In the genomic region with DNA sequence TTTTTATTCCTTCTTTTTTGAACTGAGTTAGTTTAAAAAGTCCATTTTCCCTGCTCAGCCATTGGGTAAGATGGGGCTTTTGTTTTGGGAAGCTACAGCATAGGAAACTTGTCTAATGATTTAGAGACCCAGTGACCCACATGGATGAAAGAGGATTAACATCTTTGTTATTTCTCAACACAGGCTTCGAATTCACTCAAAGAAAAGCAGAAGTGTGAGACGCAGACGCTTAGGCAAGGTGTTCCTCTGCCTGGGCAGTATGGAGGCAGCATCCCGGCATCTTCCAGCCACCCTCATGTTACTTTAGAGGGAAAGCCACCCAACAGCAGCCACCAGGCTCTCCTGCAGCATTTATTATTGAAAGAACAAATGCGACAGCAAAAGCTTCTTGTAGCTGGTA, we compare ENCODE assay signal across 1 cellular context.
TF ChIP-seq lines count a peak whose summit lies in the region.

No MANE protein-coding gene starts in this region.

TF ChIP-seq in SK-N-SH treated with all-trans-retinoic acid at 6 μM for 48 hours, 23 proteins besides CTCF, POLR2A, EP300 and RAD21 (continued from another document):
- TF ChIP-seq, protein P1, sequence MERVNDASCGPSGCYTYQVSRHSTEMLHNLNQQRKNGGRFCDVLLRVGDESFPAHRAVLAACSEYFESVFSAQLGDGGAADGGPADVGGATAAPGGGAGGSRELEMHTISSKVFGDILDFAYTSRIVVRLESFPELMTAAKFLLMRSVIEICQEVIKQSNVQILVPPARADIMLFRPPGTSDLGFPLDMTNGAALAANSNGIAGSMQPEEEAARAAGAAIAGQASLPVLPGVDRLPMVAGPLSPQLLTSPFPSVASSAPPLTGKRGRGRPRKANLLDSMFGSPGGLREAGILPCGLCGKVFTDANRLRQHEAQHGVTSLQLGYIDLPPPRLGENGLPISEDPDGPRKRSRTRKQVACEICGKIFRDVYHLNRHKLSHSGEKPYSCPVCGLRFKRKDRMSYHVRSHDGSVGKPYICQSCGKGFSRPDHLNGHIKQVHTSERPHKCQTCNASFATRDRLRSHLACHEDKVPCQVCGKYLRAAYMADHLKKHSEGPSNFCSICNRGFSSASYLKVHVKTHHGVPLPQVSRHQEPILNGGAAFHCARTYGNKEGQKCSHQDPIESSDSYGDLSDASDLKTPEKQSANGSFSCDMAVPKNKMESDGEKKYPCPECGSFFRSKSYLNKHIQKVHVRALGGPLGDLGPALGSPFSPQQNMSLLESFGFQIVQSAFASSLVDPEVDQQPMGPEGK (CRISPR knock-in tag; IDR thresholded peaks at IDR 0.05; ENCODE audit: borderline replicate concordance), result no peak
- no peak for TF ChIP-seq RARB (CRISPR knock-in tag; IDR thresholded peaks at IDR 0.05)
- no peak for TF ChIP-seq ISL1 (CRISPR knock-in tag; IDR thresholded peaks at IDR 0.05)
- TF ChIP-seq TOX (CRISPR knock-in tag; IDR thresholded peaks at IDR 0.05; ENCODE audit: borderline replicate concordance), result no peak
TF ChIP-seq in SK-N-SH treated with all-trans-retinoic acid at 6 μM for 48 hours: peak in this region for 0.
